27 cellular contexts compared by ENCODE assay signal in the genomic region with DNA sequence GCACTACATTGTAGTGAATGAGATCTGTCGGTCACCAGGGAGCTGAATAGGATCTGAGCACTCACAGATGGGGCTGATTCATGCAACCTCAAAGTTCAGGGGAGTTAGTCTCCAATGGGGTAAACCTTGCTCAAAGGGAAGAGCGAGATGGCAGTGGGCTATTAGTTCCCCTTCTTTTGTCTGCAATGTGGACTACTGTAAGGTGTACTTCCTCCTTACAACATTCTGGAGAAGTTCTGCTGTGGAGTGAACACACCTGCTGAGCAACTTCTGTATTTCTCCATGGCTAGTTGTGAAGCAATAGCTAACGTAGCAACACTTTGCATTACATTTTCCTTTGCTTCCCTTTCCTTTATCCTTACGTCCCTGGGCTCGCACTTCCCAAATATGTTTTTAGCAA.
"Had no signal": no experiment of that assay in that cellular context is flagged by ENCODE, and none has a peak within 500 bp of the region (broad histone marks: within the 10 kb centered on the region; RNA-seq: fewer than 3 reads in every experiment).

No MANE protein-coding gene starts in this region.

- DNase-seq: activated CD4-positive, alpha-beta T cell treated with anti-CD3 and anti-CD28 coated beads, Interleukin-2, amount 10 ng/mL, durations not matched to agents 7 days and 5 days; activated CD4-positive, CD25-positive, alpha-beta regulatory T cell treated with anti-CD3 and anti-CD28 coated beads, Interleukin-2, amount 50 U/mL, for 72 hours; activated CD8-positive, alpha-beta memory T cell treated with anti-CD3 and anti-CD28 coated beads, Interleukin-2, amount 10 ng/mL, durations not matched to agents 7 days and 5 days; activated CD8-positive, alpha-beta T cell treated with anti-CD3 and anti-CD28 coated beads for 36 hours; activated gamma-delta T cell; activated naive CD4-positive, alpha-beta T cell treated with anti-CD3 and anti-CD28 coated beads, Interleukin-2, amount 50 U/mL, for 16 hours; activated naive CD8-positive, alpha-beta T cell treated with anti-CD3 and anti-CD28 coated beads, Interleukin-2, amount 50 U/mL, for 24 hours; anterior cingulate cortex; brain microvascular endothelial cell; colonic mucosa; dorsolateral prefrontal cortex; effector memory CD8-positive, alpha-beta T cell; hippocampal formation; left ventricle myocardium superior; mammary epithelial cell; naive thymus-derived CD8-positive, alpha-beta T cell; retina; sigmoid colon; stimulated activated CD4-positive, alpha-beta T cell treated with anti-CD3 and anti-CD28 coated beads, Interleukin-4, amount 100 ng/mL, for 1 hour; substantia nigra; tibial artery had no signal

- H3K27ac Mint-ChIP-seq: activated CD4-positive, alpha-beta T cell treated with anti-CD3 and anti-CD28 coated beads, Interleukin-2, amount 10 ng/mL, durations not matched to agents 7 days and 5 days; activated CD8-positive, alpha-beta memory T cell treated with anti-CD3 and anti-CD28 coated beads, Interleukin-2, amount 10 ng/mL, durations not matched to agents 7 days and 5 days; activated CD8-positive, alpha-beta T cell treated with anti-CD3 and anti-CD28 coated beads for 36 hours; activated naive CD8-positive, alpha-beta T cell treated with anti-CD3 and anti-CD28 coated beads, Interleukin-2, amount 50 U/mL, for 24 hours; activated T-helper 1 cell treated with anti-CD3 and anti-CD28 coated beads, Interleukin-12 subunit alpha, Interleukin-12 subunit beta, Interleukin-2, Interleukin-4 antibody, amounts not matched to agents 30 ng/mL and 10 ng/mL and 1 ng/mL, durations not matched to agents 14 hours and 24 hours and 36 hours; effector memory CD8-positive, alpha-beta T cell; mesothelial cell of epicardium; naive thymus-derived CD8-positive, alpha-beta T cell; progenitor cell of endocrine pancreas; stimulated activated naive CD8-positive, alpha-beta T cell treated with anti-CD3 and anti-CD28 coated beads, Interleukin-15, Interleukin-2, amounts not matched to agents 100 ng/mL and 50 ng/mL, for 24 hours; T-helper 2 cell treated with Interferon-gamma antibody and Interleukin-4, amounts not matched to agents 5 μg/mL and 100 μg/mL, for 36 hours had no signal

- H3K4me3 Mint-ChIP-seq: activated CD4-positive, alpha-beta T cell treated with anti-CD3 and anti-CD28 coated beads, Interleukin-2, amount 10 ng/mL, durations not matched to agents 7 days and 5 days; activated CD8-positive, alpha-beta memory T cell treated with anti-CD3 and anti-CD28 coated beads, Interleukin-2, amount 10 ng/mL, durations not matched to agents 7 days and 5 days; activated CD8-positive, alpha-beta T cell treated with anti-CD3 and anti-CD28 coated beads for 36 hours; activated naive CD8-positive, alpha-beta T cell treated with anti-CD3 and anti-CD28 coated beads, Interleukin-2, amount 50 U/mL, for 24 hours; activated T-helper 1 cell treated with anti-CD3 and anti-CD28 coated beads, Interleukin-12 subunit alpha, Interleukin-12 subunit beta, Interleukin-2, Interleukin-4 antibody, amounts not matched to agents 30 ng/mL and 10 ng/mL and 1 ng/mL, durations not matched to agents 14 hours and 24 hours and 36 hours; central memory CD8-positive, alpha-beta T cell; effector memory CD8-positive, alpha-beta T cell; mesothelial cell of epicardium; naive thymus-derived CD8-positive, alpha-beta T cell; stimulated activated naive CD8-positive, alpha-beta T cell treated with anti-CD3 and anti-CD28 coated beads, Interleukin-15, Interleukin-2, amounts not matched to agents 100 ng/mL and 50 ng/mL, for 24 hours; T-helper 2 cell treated with Interferon-gamma antibody and Interleukin-4, amounts not matched to agents 5 μg/mL and 100 μg/mL, for 36 hours had no signal

- H3K27me3 Mint-ChIP-seq: activated CD4-positive, alpha-beta T cell treated with anti-CD3 and anti-CD28 coated beads, Interleukin-2, amount 10 ng/mL, durations not matched to agents 7 days and 5 days; activated CD8-positive, alpha-beta memory T cell treated with anti-CD3 and anti-CD28 coated beads, Interleukin-2, amount 10 ng/mL, durations not matched to agents 7 days and 5 days; activated CD8-positive, alpha-beta T cell treated with anti-CD3 and anti-CD28 coated beads for 36 hours; progenitor cell of endocrine pancreas had no signal

- H3K9me3 Mint-ChIP-seq: activated CD4-positive, alpha-beta T cell treated with anti-CD3 and anti-CD28 coated beads, Interleukin-2, amount 10 ng/mL, durations not matched to agents 7 days and 5 days; activated CD8-positive, alpha-beta T cell treated with anti-CD3 and anti-CD28 coated beads for 36 hours; activated T-helper 1 cell treated with anti-CD3 and anti-CD28 coated beads, Interleukin-12 subunit alpha, Interleukin-12 subunit beta, Interleukin-2, Interleukin-4 antibody, amounts not matched to agents 30 ng/mL and 10 ng/mL and 1 ng/mL, durations not matched to agents 14 hours and 24 hours and 36 hours; central memory CD8-positive, alpha-beta T cell; stimulated activated naive CD8-positive, alpha-beta T cell treated with anti-CD3 and anti-CD28 coated beads, Interleukin-15, Interleukin-2, amounts not matched to agents 100 ng/mL and 50 ng/mL, for 24 hours; T-helper 2 cell treated with Interferon-gamma antibody and Interleukin-4, amounts not matched to agents 5 μg/mL and 100 μg/mL, for 36 hours had no signal

- H3K4me1 Mint-ChIP-seq: activated CD4-positive, alpha-beta T cell treated with anti-CD3 and anti-CD28 coated beads, Interleukin-2, amount 10 ng/mL, durations not matched to agents 7 days and 5 days; activated CD8-positive, alpha-beta memory T cell treated with anti-CD3 and anti-CD28 coated beads, Interleukin-2, amount 10 ng/mL, durations not matched to agents 7 days and 5 days; activated naive CD8-positive, alpha-beta T cell treated with anti-CD3 and anti-CD28 coated beads, Interleukin-2, amount 50 U/mL, for 24 hours; central memory CD8-positive, alpha-beta T cell; mesothelial cell of epicardium; naive thymus-derived CD8-positive, alpha-beta T cell had no signal

- H3K36me3 Mint-ChIP-seq: activated CD8-positive, alpha-beta memory T cell treated with anti-CD3 and anti-CD28 coated beads, Interleukin-2, amount 10 ng/mL, durations not matched to agents 7 days and 5 days; mesothelial cell of epicardium; naive thymus-derived CD8-positive, alpha-beta T cell had no signal
